Comparison of ENCODE assay signal across 2 cellular contexts in the genomic region with DNA sequence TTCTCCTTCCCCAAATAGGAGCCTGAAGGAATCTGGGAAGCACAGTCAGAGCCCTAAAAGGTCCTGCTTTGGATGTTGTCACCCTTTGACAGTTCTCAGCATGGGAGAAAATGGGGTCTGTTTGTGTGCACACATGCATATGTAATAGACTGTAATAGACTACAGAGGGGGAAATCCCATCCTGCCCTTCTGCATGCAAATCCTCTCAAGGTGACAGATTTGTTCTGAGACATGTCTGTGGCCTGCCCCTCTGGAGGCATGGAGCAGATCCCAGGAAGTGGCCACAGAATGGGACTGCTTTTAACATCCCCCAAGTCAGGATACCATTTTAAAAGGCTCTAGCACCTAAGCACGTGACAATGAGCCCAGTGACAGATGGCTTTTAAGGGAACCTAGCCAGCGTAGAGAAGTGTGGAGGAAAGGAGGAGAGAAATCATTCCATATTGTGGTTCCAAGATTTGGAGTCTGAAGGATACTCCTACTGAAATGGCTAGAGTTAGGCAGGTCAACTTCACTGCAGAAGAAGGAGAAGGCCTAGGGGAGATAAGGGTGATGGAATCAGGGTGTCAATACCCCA.
TF ChIP-seq lines count a peak whose summit lies in the region.

No MANE protein-coding gene starts in this region.

TF ChIP-seq in HepG2, 621 proteins besides CTCF, POLR2A, EP300 and RAD21 (continued from another document):
- TF ChIP-seq, protein P1, sequence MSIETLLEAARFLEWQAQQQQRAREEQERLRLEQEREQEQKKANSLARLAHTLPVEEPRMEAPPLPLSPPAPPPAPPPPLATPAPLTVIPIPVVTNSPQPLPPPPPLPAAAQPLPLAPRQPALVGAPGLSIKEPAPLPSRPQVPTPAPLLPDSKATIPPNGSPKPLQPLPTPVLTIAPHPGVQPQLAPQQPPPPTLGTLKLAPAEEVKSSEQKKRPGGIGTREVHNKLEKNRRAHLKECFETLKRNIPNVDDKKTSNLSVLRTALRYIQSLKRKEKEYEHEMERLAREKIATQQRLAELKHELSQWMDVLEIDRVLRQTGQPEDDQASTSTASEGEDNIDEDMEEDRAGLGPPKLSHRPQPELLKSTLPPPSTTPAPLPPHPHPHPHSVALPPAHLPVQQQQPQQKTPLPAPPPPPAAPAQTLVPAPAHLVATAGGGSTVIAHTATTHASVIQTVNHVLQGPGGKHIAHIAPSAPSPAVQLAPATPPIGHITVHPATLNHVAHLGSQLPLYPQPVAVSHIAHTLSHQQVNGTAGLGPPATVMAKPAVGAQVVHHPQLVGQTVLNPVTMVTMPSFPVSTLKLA (IDR thresholded peaks at IDR 0.05): peak; percentile 55

TF ChIP-seq in GM12878, 131 proteins besides CTCF, POLR2A, EP300 and RAD21 (continued from another document):
- TF ChIP-seq, protein P2, sequence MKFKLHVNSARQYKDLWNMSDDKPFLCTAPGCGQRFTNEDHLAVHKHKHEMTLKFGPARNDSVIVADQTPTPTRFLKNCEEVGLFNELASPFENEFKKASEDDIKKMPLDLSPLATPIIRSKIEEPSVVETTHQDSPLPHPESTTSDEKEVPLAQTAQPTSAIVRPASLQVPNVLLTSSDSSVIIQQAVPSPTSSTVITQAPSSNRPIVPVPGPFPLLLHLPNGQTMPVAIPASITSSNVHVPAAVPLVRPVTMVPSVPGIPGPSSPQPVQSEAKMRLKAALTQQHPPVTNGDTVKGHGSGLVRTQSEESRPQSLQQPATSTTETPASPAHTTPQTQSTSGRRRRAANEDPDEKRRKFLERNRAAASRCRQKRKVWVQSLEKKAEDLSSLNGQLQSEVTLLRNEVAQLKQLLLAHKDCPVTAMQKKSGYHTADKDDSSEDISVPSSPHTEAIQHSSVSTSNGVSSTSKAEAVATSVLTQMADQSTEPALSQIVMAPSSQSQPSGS (IDR thresholded peaks at IDR 0.05; ENCODE audit: low read length): no peak
- TF ChIP-seq CHD2 (IDR thresholded peaks at IDR 0.05; ENCODE audit: borderline replicate concordance, low read depth, low read length) (no peak), SREBF2 (IDR thresholded peaks at IDR 0.05; ENCODE audit: low read length) (no peak), ZZZ3 (IDR thresholded peaks at IDR 0.05; ENCODE audit: control insufficient read depth, insufficient read length, low read depth) (no peak), MXI1 (IDR thresholded peaks at IDR 0.05; ENCODE audit: low read depth, low read length) (no peak), NR2F1 (conservative IDR thresholded peaks at IDR 0.05) (no peak), ZNF384 (IDR thresholded peaks at IDR 0.05; ENCODE audit: borderline replicate concordance, low read depth, low read length) (no peak), EZH2 (IDR thresholded peaks at IDR 0.05; ENCODE audit: borderline replicate concordance, control insufficient read depth, low read depth, low read length) (no peak), ZNF207 (IDR thresholded peaks at IDR 0.05; ENCODE audit: borderline replicate concordance) (no peak), ATF7 (IDR thresholded peaks at IDR 0.05; ENCODE audit: low read depth) (no peak), SIX5 (IDR thresholded peaks at IDR 0.05; ENCODE audit: low read depth, low read length, severe bottlenecking) (no peak)
- TF ChIP-seq, protein P3, sequence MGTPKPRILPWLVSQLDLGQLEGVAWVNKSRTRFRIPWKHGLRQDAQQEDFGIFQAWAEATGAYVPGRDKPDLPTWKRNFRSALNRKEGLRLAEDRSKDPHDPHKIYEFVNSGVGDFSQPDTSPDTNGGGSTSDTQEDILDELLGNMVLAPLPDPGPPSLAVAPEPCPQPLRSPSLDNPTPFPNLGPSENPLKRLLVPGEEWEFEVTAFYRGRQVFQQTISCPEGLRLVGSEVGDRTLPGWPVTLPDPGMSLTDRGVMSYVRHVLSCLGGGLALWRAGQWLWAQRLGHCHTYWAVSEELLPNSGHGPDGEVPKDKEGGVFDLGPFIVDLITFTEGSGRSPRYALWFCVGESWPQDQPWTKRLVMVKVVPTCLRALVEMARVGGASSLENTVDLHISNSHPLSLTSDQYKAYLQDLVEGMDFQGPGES (IDR thresholded peaks at IDR 0.05): no peak
- TF ChIP-seq, protein P4, sequence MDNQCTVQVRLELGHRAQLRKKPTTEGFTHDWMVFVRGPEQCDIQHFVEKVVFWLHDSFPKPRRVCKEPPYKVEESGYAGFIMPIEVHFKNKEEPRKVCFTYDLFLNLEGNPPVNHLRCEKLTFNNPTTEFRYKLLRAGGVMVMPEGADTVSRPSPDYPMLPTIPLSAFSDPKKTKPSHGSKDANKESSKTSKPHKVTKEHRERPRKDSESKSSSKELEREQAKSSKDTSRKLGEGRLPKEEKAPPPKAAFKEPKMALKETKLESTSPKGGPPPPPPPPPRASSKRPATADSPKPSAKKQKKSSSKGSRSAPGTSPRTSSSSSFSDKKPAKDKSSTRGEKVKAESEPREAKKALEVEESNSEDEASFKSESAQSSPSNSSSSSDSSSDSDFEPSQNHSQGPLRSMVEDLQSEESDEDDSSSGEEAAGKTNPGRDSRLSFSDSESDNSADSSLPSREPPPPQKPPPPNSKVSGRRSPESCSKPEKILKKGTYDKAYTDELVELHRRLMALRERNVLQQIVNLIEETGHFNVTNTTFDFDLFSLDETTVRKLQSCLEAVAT (IDR thresholded peaks at IDR 0.05): no peak
- TF ChIP-seq, protein P5, sequence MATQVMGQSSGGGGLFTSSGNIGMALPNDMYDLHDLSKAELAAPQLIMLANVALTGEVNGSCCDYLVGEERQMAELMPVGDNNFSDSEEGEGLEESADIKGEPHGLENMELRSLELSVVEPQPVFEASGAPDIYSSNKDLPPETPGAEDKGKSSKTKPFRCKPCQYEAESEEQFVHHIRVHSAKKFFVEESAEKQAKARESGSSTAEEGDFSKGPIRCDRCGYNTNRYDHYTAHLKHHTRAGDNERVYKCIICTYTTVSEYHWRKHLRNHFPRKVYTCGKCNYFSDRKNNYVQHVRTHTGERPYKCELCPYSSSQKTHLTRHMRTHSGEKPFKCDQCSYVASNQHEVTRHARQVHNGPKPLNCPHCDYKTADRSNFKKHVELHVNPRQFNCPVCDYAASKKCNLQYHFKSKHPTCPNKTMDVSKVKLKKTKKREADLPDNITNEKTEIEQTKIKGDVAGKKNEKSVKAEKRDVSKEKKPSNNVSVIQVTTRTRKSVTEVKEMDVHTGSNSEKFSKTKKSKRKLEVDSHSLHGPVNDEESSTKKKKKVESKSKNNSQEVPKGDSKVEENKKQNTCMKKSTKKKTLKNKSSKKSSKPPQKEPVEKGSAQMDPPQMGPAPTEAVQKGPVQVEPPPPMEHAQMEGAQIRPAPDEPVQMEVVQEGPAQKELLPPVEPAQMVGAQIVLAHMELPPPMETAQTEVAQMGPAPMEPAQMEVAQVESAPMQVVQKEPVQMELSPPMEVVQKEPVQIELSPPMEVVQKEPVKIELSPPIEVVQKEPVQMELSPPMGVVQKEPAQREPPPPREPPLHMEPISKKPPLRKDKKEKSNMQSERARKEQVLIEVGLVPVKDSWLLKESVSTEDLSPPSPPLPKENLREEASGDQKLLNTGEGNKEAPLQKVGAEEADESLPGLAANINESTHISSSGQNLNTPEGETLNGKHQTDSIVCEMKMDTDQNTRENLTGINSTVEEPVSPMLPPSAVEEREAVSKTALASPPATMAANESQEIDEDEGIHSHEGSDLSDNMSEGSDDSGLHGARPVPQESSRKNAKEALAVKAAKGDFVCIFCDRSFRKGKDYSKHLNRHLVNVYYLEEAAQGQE (IDR thresholded peaks at IDR 0.05; ENCODE audit: low read depth, low read length): no peak
- TF ChIP-seq, protein P6, sequence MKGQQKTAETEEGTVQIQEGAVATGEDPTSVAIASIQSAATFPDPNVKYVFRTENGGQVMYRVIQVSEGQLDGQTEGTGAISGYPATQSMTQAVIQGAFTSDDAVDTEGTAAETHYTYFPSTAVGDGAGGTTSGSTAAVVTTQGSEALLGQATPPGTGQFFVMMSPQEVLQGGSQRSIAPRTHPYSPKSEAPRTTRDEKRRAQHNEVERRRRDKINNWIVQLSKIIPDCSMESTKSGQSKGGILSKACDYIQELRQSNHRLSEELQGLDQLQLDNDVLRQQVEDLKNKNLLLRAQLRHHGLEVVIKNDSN (IDR thresholded peaks at IDR 0.05; ENCODE audit: borderline replicate concordance, extremely low read length, insufficient read depth, low read depth, low read length): no peak
